Comparison of ENCODE assay signal across 1 cellular context in the genomic region with DNA sequence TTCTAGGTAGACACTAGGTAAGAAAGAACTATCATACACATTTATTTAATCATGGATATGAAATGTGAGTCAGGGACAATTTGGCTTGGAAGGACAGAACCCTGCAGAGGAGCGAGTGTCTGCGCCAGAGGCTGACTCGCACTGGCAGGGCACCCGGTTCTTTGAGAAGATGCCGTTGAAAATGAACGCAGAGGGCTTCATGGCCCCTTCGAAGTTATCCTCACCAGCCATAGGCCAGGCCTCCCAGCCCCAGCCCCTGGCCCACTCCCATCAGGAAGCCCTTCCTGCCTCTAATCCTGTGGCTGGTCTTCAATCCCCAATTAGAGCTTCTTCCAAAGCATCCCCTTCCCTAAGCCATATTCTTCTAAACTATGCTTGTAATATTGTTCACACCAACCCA.
TF ChIP-seq lines count a peak whose summit lies in the region.

No MANE protein-coding gene starts in this region.

TF ChIP-seq in H1, 55 proteins besides CTCF, POLR2A, EP300 and RAD21:
- TF ChIP-seq SRF (IDR thresholded peaks at IDR 0.05; ENCODE audit: low read depth, low read length) (no peak), CHD1 (IDR thresholded peaks at IDR 0.05; ENCODE audit: low read depth, low read length) (no peak), POU5F1 (IDR thresholded peaks at IDR 0.05; ENCODE audit: low read depth, low read length) (no peak)
